In the genomic region with DNA sequence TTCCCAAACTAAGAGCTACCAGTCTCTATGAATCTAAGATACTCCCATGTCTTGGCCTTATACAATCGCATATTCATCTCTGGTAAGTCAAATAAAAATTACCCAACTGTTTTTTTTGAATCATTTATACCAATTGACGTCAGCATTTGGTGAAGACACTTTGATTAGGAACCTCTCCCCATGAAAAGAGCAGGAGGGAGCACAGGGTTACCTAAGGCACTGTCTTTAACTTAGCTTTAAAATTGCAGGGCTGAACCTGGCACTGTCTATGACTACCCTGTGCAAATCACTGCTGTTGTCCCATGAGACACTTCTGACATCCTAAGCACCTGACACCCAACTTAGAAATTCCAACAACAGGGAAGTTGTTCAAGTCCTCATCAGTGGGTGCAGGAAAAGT, we compare ENCODE assay signal across 26 cellular contexts.
"Had no signal": no experiment of that assay in that cellular context is flagged by ENCODE, and none has a peak within 500 bp of the region (broad histone marks: within the 10 kb centered on the region; RNA-seq: fewer than 3 reads in every experiment).

No MANE protein-coding gene starts in this region.

- DNase-seq: activated effector memory CD4-positive, alpha-beta T cell treated with anti-CD3 and anti-CD28 coated beads, Interleukin-2, amount 50 U/mL, for 16 hours; activated effector memory CD4-positive, alpha-beta T cell treated with Interleukin-2 at 50 U/mL for 16 hours; activated gamma-delta T cell; activated gamma-delta T cell treated with Interleukin-2 at 50 U/mL for 16 hours; activated naive CD4-positive, alpha-beta T cell; activated naive CD4-positive, alpha-beta T cell treated with anti-CD3 and anti-CD28 coated beads for 36 hours; activated naive CD4-positive, alpha-beta T cell treated with anti-CD3 and anti-CD28 coated beads, Interleukin-2, amount 10 ng/mL, durations not matched to agents 7 days and 5 days; activated naive CD4-positive, alpha-beta T cell treated with anti-CD3 and anti-CD28 coated beads, Interleukin-2, amount 50 U/mL, for 16 hours; activated naive CD4-positive, alpha-beta T cell treated with Interleukin-2 at 50 U/mL for 16 hours; activated naive CD8-positive, alpha-beta T cell treated with anti-CD3 and anti-CD28 coated beads for 36 hours; activated naive CD8-positive, alpha-beta T cell treated with anti-CD3 and anti-CD28 coated beads, Interleukin-2, amount 10 ng/mL, durations not matched to agents 7 days and 5 days; activated naive CD8-positive, alpha-beta T cell treated with anti-CD3 and anti-CD28 coated beads, Interleukin-2, amount 50 U/mL, for 24 hours; activated T-cell treated with anti-CD3 and anti-CD28 coated beads, Interleukin-2, amount 50 U/mL, for 24 hours; activated T-cell treated with anti-CD3 and anti-CD28 coated beads, Interleukin-2, amount 50 U/mL, for 4 hours; activated T-cell treated with anti-CD3 and anti-CD28 coated beads, Interleukin-2, amount 50 U/mL, for 48 hours; activated T-cell treated with anti-CD3 and anti-CD28 coated beads, Interleukin-2, amount 50 U/mL, for 72 hours; adrenal gland; amniotic stem cell; amygdala; anterior cingulate cortex; aorta; body of pancreas; brain microvascular endothelial cell; caudate nucleus; central memory CD4-positive, alpha-beta T cell; cerebellar nuclear complex had no signal
